ENCODE assay signal across 8 cellular contexts in the genomic region with DNA sequence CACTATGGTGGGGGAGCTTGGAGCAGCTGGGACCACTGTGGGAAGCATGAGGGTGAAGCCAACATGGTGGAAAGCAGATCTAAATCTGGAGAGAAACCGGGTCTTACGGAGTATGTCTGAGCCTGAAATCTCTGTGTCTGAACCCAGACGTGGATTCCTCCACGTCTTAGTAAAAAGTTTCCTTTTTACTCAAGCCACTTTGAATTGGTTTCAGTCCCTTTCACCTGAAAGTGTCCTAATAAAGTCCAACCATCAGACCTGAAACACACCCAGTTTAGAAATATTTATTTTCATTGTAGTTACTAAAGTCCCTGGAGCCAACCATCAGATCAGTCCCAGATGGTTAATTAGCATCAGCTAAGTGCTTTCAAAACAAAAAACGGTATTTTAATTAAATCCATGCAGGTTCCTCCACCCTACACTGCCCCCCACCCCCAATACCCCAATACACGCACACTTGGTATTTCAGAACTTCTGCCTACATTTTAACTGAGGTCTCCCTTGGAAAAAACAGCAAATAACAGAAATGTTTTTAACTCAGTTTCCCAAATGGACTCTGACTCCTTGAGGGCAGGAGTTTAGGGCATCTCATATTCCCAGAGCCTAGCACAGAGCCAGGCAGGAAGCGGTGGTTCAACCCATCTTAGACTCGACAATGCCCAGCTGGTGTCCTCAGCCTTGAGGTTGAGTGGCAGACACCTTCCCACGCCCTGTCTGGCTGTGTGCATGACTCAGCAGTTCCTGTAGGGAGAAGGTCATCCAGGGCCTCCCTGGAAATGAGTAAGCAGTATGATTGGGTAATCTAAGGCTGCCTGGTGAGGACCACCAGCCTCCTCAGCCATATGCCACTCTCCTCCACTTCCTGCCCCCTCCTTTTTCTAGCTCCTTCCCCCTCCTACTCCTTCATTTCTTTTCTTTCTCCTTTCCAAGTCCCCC.
DNase-seq lines count a peak whose midpoint lies in the region; ATAC-seq and TF ChIP-seq lines count a peak whose summit lies in the region.

No MANE protein-coding gene starts in this region.

- no peaks in the 10 kb centered on the region; the same call in 1 of the 2 replicates for H3K27me3 Mint-ChIP-seq in HFFc6 (ENCODE audit: insufficient read depth)
- peaks cover 12% of the 10 kb centered on the region for H3K27me3 Mint-ChIP-seq in stimulated activated memory B cell treated with anti-CD40 and anti-IgM and Interleukin-4, amounts not matched to agents 10 μg/mL and 1 μg/mL and 100 μg/mL, for 72 hours

- ATAC-seq in stimulated activated memory B cell treated with anti-CD40 and anti-IgM and Interleukin-4, amounts not matched to agents 10 μg/mL and 1 μg/mL and 100 μg/mL, for 72 hours = peak; percentile 39
- no peak for ATAC-seq in GM19023 (IDR thresholded peaks at IDR 0.05; ENCODE audit: unreplicated experiment)
- no peak for ATAC-seq in HG02981 (IDR thresholded peaks at IDR 0.05; ENCODE audit: unreplicated experiment)

- peak overlapping the region; percentile 26; the same call in 1 of the 2 replicates for H3K27ac ChIP-seq in C4-2B

- no peak for TF ChIP-seq CTCF in C4-2B (conservative IDR thresholded peaks at IDR 0.05)
- TF ChIP-seq CTCF in HFFc6 (IDR thresholded peaks at IDR 0.05) = no peak

- H3K9me3 Mint-ChIP-seq in HFFc6 = peaks cover 4% of the 10 kb centered on the region; the same call in 1 of the 2 replicates
- H3K9me3 Mint-ChIP-seq in stimulated activated memory B cell treated with anti-CD40 and anti-IgM and Interleukin-4, amounts not matched to agents 10 μg/mL and 1 μg/mL and 100 μg/mL, for 72 hours = no peaks in the 10 kb centered on the region

- peaks cover 69% of the 10 kb centered on the region for H3K4me1 Mint-ChIP-seq in HFFc6 (ENCODE audit: low read depth)
- H3K4me1 Mint-ChIP-seq in stimulated activated memory B cell treated with anti-CD40 and anti-IgM and Interleukin-4, amounts not matched to agents 10 μg/mL and 1 μg/mL and 100 μg/mL, for 72 hours = no peaks in the 10 kb centered on the region

- H3K27ac Mint-ChIP-seq in HFFc6 = peak overlapping the region; percentile 95
- no peak overlapping the region for H3K27ac Mint-ChIP-seq in stimulated activated memory B cell treated with anti-CD40 and anti-IgM and Interleukin-4, amounts not matched to agents 10 μg/mL and 1 μg/mL and 100 μg/mL, for 72 hours

- peaks cover 11% of the 10 kb centered on the region; the same call in 1 of the 2 replicates for H3K36me3 Mint-ChIP-seq in HFFc6 (ENCODE audit: low read depth)
- H3K36me3 Mint-ChIP-seq in stimulated activated memory B cell treated with anti-CD40 and anti-IgM and Interleukin-4, amounts not matched to agents 10 μg/mL and 1 μg/mL and 100 μg/mL, for 72 hours = no peaks in the 10 kb centered on the region

- DNase-seq in HFFc6 (peak; percentile 92), SKM-1 treated with dmso at 0.1 percent for 144 hours (lab: John Stamatoyannopoulos, UW; ENCODE audit: unreplicated experiment) (peak; percentile 43), glomerular endothelial cell (ENCODE audit: extremely low read depth, low read depth, low spot score) (peak; percentile 25), DMS79 (lab: John Stamatoyannopoulos, UW) (no peak)

- H3K4me3 Mint-ChIP-seq in HFFc6 = peak overlapping the region; percentile 54; the same call in 1 of the 2 replicates
- H3K4me3 Mint-ChIP-seq in stimulated activated memory B cell treated with anti-CD40 and anti-IgM and Interleukin-4, amounts not matched to agents 10 μg/mL and 1 μg/mL and 100 μg/mL, for 72 hours = no peak overlapping the region
